8 cellular contexts compared by ENCODE assay signal in the genomic region with DNA sequence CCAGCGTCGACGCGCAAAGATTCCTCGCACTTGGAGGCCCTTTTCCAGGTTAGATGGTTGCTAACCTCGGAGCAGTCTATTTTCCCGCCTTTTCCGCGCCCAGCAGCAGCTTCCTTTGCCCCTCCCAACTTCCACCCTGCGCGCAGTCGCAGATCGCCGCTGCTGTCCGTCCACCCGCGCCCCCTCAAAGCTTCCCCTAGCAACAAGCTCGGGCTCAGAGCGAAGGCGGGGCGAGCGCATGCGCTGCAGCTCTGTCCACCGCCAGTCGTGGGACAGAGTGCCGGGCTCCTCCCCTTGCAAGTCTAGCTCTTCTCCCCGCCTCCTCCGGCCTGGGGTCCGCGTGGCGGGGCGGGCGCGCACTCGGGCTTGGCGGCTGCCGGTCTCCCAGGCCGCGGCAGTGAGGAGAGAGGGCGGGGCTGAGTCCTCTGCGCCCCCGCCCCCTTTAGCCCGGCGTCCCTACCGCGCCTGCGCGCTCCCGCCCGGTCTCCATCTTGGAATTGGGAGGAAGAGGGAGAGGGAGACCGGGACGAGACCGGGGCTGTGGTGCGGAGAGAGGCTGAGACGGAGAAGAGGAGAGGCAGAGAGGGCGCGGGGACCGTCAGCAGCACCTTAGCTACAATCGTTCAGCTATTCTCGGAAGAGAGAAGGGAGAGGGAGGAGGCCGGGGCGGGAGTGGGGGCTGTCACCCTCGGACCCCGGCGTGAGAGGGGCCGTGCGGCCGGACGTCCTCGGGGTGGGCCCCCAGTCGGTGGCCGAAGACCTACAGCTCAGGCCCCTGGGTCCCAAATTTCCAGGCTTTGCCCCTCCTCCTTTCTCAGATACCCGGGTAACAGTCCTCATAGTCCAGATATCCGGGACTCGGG. TPM values are rescaled to one million over a fixed set of nuclear protein-coding genes. Genes with fewer than 3 reads are reported as not detected.
A peak's percentile ranks its signal among the peaks of the same experiment; 100 is the strongest.
DNase-seq lines count a peak whose midpoint lies in the region; ATAC-seq and TF ChIP-seq lines count a peak whose summit lies in the region.

TSS of gene TAOK2 (plus strand) at position 485 of the 863 bp plus-strand sequence. CDS start 3,905 bp downstream, outside the sequence.

- intact Hi-C loops in cardiac septum (cut with DNase I) (loop anchor here (1.0 to 5.0 kb wide), 3 partner anchors 11 to 156 kb away; partner anchors contain the start of genes HIRIP3, PAGR1 and TMEM219), transverse colon (cut with DNase I; ENCODE audit: low total_unique reads) (no loop called here)

- H3K27ac ChIP-seq in adipose tissue (ENCODE audit: low read depth, low read length) (no peak within 1 kb of the TSS), transverse colon (peak within 1 kb of the TSS; percentile 92 to 95 (median 94))

- TF ChIP-seq CTCF in GM13977 (IDR thresholded peaks at IDR 0.05; ENCODE audit: extremely low read depth, insufficient read depth, missing control alignments) = no peak
- no peak for TF ChIP-seq CTCF in transverse colon (IDR thresholded peaks at IDR 0.05)

- peak within 1 kb of the TSS; percentile 66 to 99 (median 86) for H3K4me3 ChIP-seq in transverse colon

- peaks cover 0 to 11% (median 3%) of the 10 kb centered on the region in 4 donors for H3K36me3 ChIP-seq in transverse colon

- no peaks in the 10 kb centered on the region for H3K9me3 ChIP-seq in transverse colon

- WGBS in adipose tissue, 3 donors = 1 to 2% (median 2%) methylated on average over 63 to 75 of the region's 75 CpGs
- WGBS in transverse colon (ENCODE audit: low coverage in 1 of 2), 2 donors = 0 to 5% methylated on average over 3 to 65 of the region's 75 CpGs

- H3K27me3 ChIP-seq in transverse colon = no peaks in the 10 kb centered on the region

- ATAC-seq in HG02870 (IDR thresholded peaks at IDR 0.05; ENCODE audit: unreplicated experiment) = peak; percentile 94

- peak; percentile 85 for TF ChIP-seq POLR2A in transverse colon (IDR thresholded peaks at IDR 0.05)

- H3K4me1 ChIP-seq in transverse colon = peaks cover 21 to 32% (median 25%) of the 10 kb centered on the region in 4 donors

- TF ChIP-seq EP300 in transverse colon (IDR thresholded peaks at IDR 0.05; ENCODE audit: low read depth) = no peak

- in situ Hi-C loops in GM13977 (cut with MboI; ENCODE audit: low pct_unique_long_range_greater_than_20kb, low sequenced_read_pairs, unreplicated experiment) (no loop called here), transverse colon (cut with MboI; ENCODE audit: low pct_ligation_motif_present in 1 of 4, low pct_unique_long_range_greater_than_20kb in 1 of 4, low sequenced_read_pairs in 3 of 4) (no loop called here)

- peak; percentile 100 for DNase-seq in GM13977 (ENCODE audit: low spot score)
- DNase-seq in NCI-H146 treated with DMSO at 0.1 percent for 48 hours (lab: John Stamatoyannopoulos, UW; ENCODE audit: unreplicated experiment) = peak; percentile 98
- DNase-seq in T-helper 1 cell = peak; percentile 88 to 98 (median 89)
- peak; percentile 99 for DNase-seq in cardiac septum (ENCODE audit: low spot score)
- peak; percentile 99 for DNase-seq in pons (ENCODE audit: low spot score)
- peak; percentile 98 for DNase-seq in transverse colon

RNA-seq across cellular contexts. Expression of gene TAOK2, which starts in this region (rescaled TPM):
- polyA plus RNA-seq in adipose tissue = 10 to 100 TPM; 15.2 to 47.6 (median 32.2) TPM
- total RNA-seq in cardiac septum = 38.9 TPM
- total RNA-seq in transverse colon = 100 to 1,000 TPM in 1 of 4 donors, 10 to 100 TPM in 3; 54.6 to 103 (median 68.1) TPM
